In genomic region chr14:21498540-21499526, GRCh38 we compare ENCODE assay signal across 9 cellular contexts. TPM values are rescaled to one million over a fixed set of nuclear protein-coding genes. Genes with fewer than 3 reads are reported as not detected.
DNase-seq lines count a peak whose midpoint lies in the region; ATAC-seq and TF ChIP-seq lines count a peak whose summit lies in the region.
"Had no signal": no experiment of that assay in that cellular context is flagged by ENCODE, and none has a peak within 500 bp of the region (broad histone marks: within the 10 kb centered on the region; RNA-seq: fewer than 3 reads in every experiment).

No MANE protein-coding gene starts in this region.

- peak; percentile 35 for TF ChIP-seq CTCF in cardiac fibroblast (IDR thresholded peaks at IDR 0.05; ENCODE audit: low read depth, low read length)

- ATAC-seq in left lobe of liver (peak; percentile 61), GM18505 (IDR thresholded peaks at IDR 0.05; ENCODE audit: unreplicated experiment) (no peak)

- in situ Hi-C loops in KBM-7 (cut with MboI; ENCODE audit: low pct_unique_long_range_greater_than_20kb, low sequenced_read_pairs), result no loop called here

- DNase-seq in stimulated activated CD4-positive, alpha-beta T cell treated with anti-CD3 and anti-CD28 coated beads, Interleukin-4, amount 100 ng/mL, for 24 hours, result peak; percentile 40
- no peak for DNase-seq in stimulated activated CD4-positive, alpha-beta T cell treated with anti-CD3 and anti-CD28 coated beads, Interleukin-1b, Interleukin-23, amount 100 ng/mL, for 48 hours
- peak; percentile 63 for DNase-seq in KBM-7
- peak; percentile 19 for DNase-seq in OCI-M2 (lab: John Stamatoyannopoulos, UW; ENCODE audit: unreplicated experiment)
- peak; percentile 61 for DNase-seq in cardiac fibroblast (ENCODE audit: low read depth in 2 of 2)
- DNase-seq in left lobe of liver (ENCODE audit: low spot score), result no peak
- DNase-seq in ecto neural progenitor cell (ENCODE audit: low spot score), result no peak
- DNase-seq: left cardiac atrium had no signal

- H3K4me3 ChIP-seq in cardiac fibroblast (replicated peaks in 1 of 2; ENCODE audit: low read depth in 2 of 2, low read length in 2 of 2), result no peak overlapping the region

- TF ChIP-seq POLR2A in GM18505 (IDR thresholded peaks at IDR 0.05; ENCODE audit: borderline replicate concordance, extremely low read depth, insufficient read depth, insufficient read length), result no peak

RNA-seq across cellular contexts. Expression of gene METTL3, which starts 12.3 kb away (rescaled TPM):
- 13.4 TPM for total RNA-seq in left lobe of liver

RNA-seq across cellular contexts. Expression of gene TOX4, which starts 21.8 kb away (rescaled TPM):
- 28.0 TPM for total RNA-seq in left lobe of liver

RNA-seq across cellular contexts. Expression of gene RAB2B, which starts 22.1 kb away (rescaled TPM):
- 7.1 TPM for total RNA-seq in left lobe of liver

RNA-seq across cellular contexts. Expression of gene SALL2, which starts 27.3 kb away (rescaled TPM):
- total RNA-seq in left lobe of liver, result 0.68 TPM

RNA-seq across cellular contexts. Expression of gene CHD8, which starts 42.9 kb away (rescaled TPM):
- 23.4 TPM for total RNA-seq in left lobe of liver

Comparison
In these comparisons a context has a peak if more than half of its experiments do, and no peak if none do; other contexts are left out.
1. DNase-seq: peak in stimulated activated CD4-positive, alpha-beta T cell treated with anti-CD3 and anti-CD28 coated beads, Interleukin-4, amount 100 ng/mL, for 24 hours (single experiment), KBM-7 (single experiment), OCI-M2 (single experiment) and cardiac fibroblast (2 of 2); none in stimulated activated CD4-positive, alpha-beta T cell treated with anti-CD3 and anti-CD28 coated beads, Interleukin-1b, Interleukin-23, amount 100 ng/mL, for 48 hours (single experiment), left lobe of liver (single experiment) and ecto neural progenitor cell (single experiment).